2 cellular contexts compared by ENCODE assay signal in genomic region chr5:74641778-74642542, GRCh38.
A peak's percentile ranks its signal among the peaks of the same experiment; 100 is the strongest.
TF ChIP-seq lines count a peak whose summit lies in the region.

No MANE protein-coding gene starts in this region.

TF ChIP-seq in IMR-90, 13 proteins besides CTCF, POLR2A, EP300 and RAD21:
- TF ChIP-seq CEBPB (IDR thresholded peaks at IDR 0.05; ENCODE audit: low read depth, low read length) = no peak
- no peak for TF ChIP-seq BHLHE40 (IDR thresholded peaks at IDR 0.05; ENCODE audit: low read depth, low read length)
- no peak for TF ChIP-seq CHD1 (IDR thresholded peaks at IDR 0.05; ENCODE audit: low read depth, low read length)
- TF ChIP-seq USF2 (IDR thresholded peaks at IDR 0.05; ENCODE audit: low read depth, low read length) = no peak
- TF ChIP-seq, protein P1, sequence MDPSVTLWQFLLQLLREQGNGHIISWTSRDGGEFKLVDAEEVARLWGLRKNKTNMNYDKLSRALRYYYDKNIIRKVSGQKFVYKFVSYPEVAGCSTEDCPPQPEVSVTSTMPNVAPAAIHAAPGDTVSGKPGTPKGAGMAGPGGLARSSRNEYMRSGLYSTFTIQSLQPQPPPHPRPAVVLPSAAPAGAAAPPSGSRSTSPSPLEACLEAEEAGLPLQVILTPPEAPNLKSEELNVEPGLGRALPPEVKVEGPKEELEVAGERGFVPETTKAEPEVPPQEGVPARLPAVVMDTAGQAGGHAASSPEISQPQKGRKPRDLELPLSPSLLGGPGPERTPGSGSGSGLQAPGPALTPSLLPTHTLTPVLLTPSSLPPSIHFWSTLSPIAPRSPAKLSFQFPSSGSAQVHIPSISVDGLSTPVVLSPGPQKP (IDR thresholded peaks at IDR 0.05; ENCODE audit: borderline replicate concordance, low read depth, low read length) = no peak
- TF ChIP-seq SMC3 (IDR thresholded peaks at IDR 0.05; ENCODE audit: low read depth, low read length) = peak; percentile 85
- no peak for TF ChIP-seq FOS (IDR thresholded peaks at IDR 0.05; ENCODE audit: low read depth, low read length)
- no peak for TF ChIP-seq NFE2L2 (IDR thresholded peaks at IDR 0.05; ENCODE audit: low read depth, low read length)
- TF ChIP-seq RFX5 (IDR thresholded peaks at IDR 0.05; ENCODE audit: low read depth, low read length) = no peak
- TF ChIP-seq MAZ (IDR thresholded peaks at IDR 0.05; ENCODE audit: borderline replicate concordance, low read depth, low read length) = no peak
- peak; percentile 59; the same call in 1 of the 2 replicates for TF ChIP-seq MXI1 (IDR thresholded peaks at IDR 0.05; ENCODE audit: borderline replicate concordance, low read depth, low read length)
- no peak for TF ChIP-seq RCOR1 (IDR thresholded peaks at IDR 0.05; ENCODE audit: insufficient replicate concordance, low read length)

TF ChIP-seq in HepG2, 621 proteins besides CTCF, POLR2A, EP300 and RAD21:
- 0 out of 2 replicates have a peak, but pooled peaks have one; percentile 38 for TF ChIP-seq KDM5A (IDR thresholded peaks at IDR 0.05; ENCODE audit: borderline replicate concordance, low read length)
- 0 out of 2 replicates have a peak, but pooled peaks have one; percentile 15 for TF ChIP-seq IKZF5 (CRISPR knock-in tag; IDR thresholded peaks at IDR 0.05)
- peak; percentile 38 for TF ChIP-seq POLR2G (IDR thresholded peaks at IDR 0.05; ENCODE audit: low read depth, low read length)
- 0 out of 2 replicates have a peak, but pooled peaks have one; percentile 3 for TF ChIP-seq ZNF121 (CRISPR knock-in tag; IDR thresholded peaks at IDR 0.05)
- TF ChIP-seq HOMEZ (CRISPR knock-in tag; IDR thresholded peaks at IDR 0.05; ENCODE audit: low read depth) = 0 out of 2 replicates have a peak, but pooled peaks have one; percentile 4
- 0 out of 2 replicates have a peak, but pooled peaks have one; percentile 26 for TF ChIP-seq MED13 (CRISPR knock-in tag; IDR thresholded peaks at IDR 0.05)
- peak; percentile 24; the same call in 1 of the 2 replicates for TF ChIP-seq ZNF430 (CRISPR knock-in tag; IDR thresholded peaks at IDR 0.05)
- 0 out of 2 replicates have a peak, but pooled peaks have one; percentile 20 for TF ChIP-seq ZNF878 (CRISPR knock-in tag; IDR thresholded peaks at IDR 0.05)
- no peak for TF ChIP-seq ZBTB4 (CRISPR knock-in tag; IDR thresholded peaks at IDR 0.05; ENCODE audit: borderline replicate concordance)
- no peak for TF ChIP-seq KLF16 (CRISPR knock-in tag; IDR thresholded peaks at IDR 0.05)
- TF ChIP-seq STAG1 (CRISPR knock-in tag; IDR thresholded peaks at IDR 0.05) = peak; percentile 86
- no peak for TF ChIP-seq NONO (IDR thresholded peaks at IDR 0.05)
- TF ChIP-seq NONO (CRISPR knock-in tag; conservative IDR thresholded peaks at IDR 0.05) = 0 out of 2 replicates have a peak, but pooled peaks have one; percentile 35
- TF ChIP-seq ZNF83 (CRISPR knock-in tag; IDR thresholded peaks at IDR 0.05; ENCODE audit: borderline replicate concordance) = peak; percentile 31; the same call in 1 of the 2 replicates
- TF ChIP-seq HMGXB4 (CRISPR knock-in tag; IDR thresholded peaks at IDR 0.05; ENCODE audit: borderline replicate concordance in 1 of 2, low read depth in 1 of 2) = peak in 1 of 2 experiments; percentile 40; a peak in 1 of 4 replicates
- TF ChIP-seq ZNF816 (CRISPR knock-in tag; IDR thresholded peaks at IDR 0.05; ENCODE audit: borderline replicate concordance) = 0 out of 2 replicates have a peak, but pooled peaks have one; percentile 56
- no peak for TF ChIP-seq TRAFD1 (CRISPR knock-in tag; IDR thresholded peaks at IDR 0.05; ENCODE audit: borderline replicate concordance)
- TF ChIP-seq, protein P2, sequence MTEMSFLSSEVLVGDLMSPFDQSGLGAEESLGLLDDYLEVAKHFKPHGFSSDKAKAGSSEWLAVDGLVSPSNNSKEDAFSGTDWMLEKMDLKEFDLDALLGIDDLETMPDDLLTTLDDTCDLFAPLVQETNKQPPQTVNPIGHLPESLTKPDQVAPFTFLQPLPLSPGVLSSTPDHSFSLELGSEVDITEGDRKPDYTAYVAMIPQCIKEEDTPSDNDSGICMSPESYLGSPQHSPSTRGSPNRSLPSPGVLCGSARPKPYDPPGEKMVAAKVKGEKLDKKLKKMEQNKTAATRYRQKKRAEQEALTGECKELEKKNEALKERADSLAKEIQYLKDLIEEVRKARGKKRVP (CRISPR knock-in tag; IDR thresholded peaks at IDR 0.05) = peak in 1 of 2 experiments; percentile 49; a peak in 1 of 4 replicates
- TF ChIP-seq ZNF414 (CRISPR knock-in tag; IDR thresholded peaks at IDR 0.05) = no peak
- peak; percentile 35; the same call in 1 of the 2 replicates for TF ChIP-seq ZC3H13 (CRISPR knock-in tag; IDR thresholded peaks at IDR 0.05)
- no peak for TF ChIP-seq BORCS8-MEF2B (CRISPR knock-in tag; IDR thresholded peaks at IDR 0.05)
- TF ChIP-seq, protein P3, sequence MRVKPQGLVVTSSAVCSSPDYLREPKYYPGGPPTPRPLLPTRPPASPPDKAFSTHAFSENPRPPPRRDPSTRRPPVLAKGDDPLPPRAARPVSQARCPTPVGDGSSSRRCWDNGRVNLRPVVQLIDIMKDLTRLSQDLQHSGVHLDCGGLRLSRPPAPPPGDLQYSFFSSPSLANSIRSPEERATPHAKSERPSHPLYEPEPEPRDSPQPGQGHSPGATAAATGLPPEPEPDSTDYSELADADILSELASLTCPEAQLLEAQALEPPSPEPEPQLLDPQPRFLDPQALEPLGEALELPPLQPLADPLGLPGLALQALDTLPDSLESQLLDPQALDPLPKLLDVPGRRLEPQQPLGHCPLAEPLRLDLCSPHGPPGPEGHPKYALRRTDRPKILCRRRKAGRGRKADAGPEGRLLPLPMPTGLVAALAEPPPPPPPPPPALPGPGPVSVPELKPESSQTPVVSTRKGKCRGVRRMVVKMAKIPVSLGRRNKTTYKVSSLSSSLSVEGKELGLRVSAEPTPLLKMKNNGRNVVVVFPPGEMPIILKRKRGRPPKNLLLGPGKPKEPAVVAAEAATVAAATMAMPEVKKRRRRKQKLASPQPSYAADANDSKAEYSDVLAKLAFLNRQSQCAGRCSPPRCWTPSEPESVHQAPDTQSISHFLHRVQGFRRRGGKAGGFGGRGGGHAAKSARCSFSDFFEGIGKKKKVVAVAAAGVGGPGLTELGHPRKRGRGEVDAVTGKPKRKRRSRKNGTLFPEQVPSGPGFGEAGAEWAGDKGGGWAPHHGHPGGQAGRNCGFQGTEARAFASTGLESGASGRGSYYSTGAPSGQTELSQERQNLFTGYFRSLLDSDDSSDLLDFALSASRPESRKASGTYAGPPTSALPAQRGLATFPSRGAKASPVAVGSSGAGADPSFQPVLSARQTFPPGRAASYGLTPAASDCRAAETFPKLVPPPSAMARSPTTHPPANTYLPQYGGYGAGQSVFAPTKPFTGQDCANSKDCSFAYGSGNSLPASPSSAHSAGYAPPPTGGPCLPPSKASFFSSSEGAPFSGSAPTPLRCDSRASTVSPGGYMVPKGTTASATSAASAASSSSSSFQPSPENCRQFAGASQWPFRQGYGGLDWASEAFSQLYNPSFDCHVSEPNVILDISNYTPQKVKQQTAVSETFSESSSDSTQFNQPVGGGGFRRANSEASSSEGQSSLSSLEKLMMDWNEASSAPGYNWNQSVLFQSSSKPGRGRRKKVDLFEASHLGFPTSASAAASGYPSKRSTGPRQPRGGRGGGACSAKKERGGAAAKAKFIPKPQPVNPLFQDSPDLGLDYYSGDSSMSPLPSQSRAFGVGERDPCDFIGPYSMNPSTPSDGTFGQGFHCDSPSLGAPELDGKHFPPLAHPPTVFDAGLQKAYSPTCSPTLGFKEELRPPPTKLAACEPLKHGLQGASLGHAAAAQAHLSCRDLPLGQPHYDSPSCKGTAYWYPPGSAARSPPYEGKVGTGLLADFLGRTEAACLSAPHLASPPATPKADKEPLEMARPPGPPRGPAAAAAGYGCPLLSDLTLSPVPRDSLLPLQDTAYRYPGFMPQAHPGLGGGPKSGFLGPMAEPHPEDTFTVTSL (CRISPR knock-in tag; IDR thresholded peaks at IDR 0.05; ENCODE audit: borderline replicate concordance) = 0 out of 2 replicates have a peak, but pooled peaks have one; percentile 61
- TF ChIP-seq ZNF619 (CRISPR knock-in tag; IDR thresholded peaks at IDR 0.05) = no peak
- no peak for TF ChIP-seq GLI4 (CRISPR knock-in tag; IDR thresholded peaks at IDR 0.05; ENCODE audit: borderline replicate concordance)
- TF ChIP-seq RORA (CRISPR knock-in tag; IDR thresholded peaks at IDR 0.05) = 0 out of 2 replicates have a peak, but pooled peaks have one; percentile 60
- TF ChIP-seq TEAD3 (CRISPR knock-in tag; optimal IDR thresholded peaks at IDR 0.05; ENCODE audit: borderline replicate concordance) = peak; percentile 8
- 0 out of 2 replicates have a peak, but pooled peaks have one; percentile 27 for TF ChIP-seq GZF1 (CRISPR knock-in tag; IDR thresholded peaks at IDR 0.05)
- 0 out of 2 replicates have a peak, but pooled peaks have one; percentile 64 for TF ChIP-seq ZC3H4 (CRISPR knock-in tag; IDR thresholded peaks at IDR 0.05; ENCODE audit: borderline replicate concordance)
- 0 out of 2 replicates have a peak, but pooled peaks have one; percentile 32 for TF ChIP-seq ZFP37 (CRISPR knock-in tag; IDR thresholded peaks at IDR 0.05; ENCODE audit: borderline replicate concordance)
- peak; percentile 44; the same call in 1 of the 2 replicates for TF ChIP-seq PHF20 (CRISPR knock-in tag; IDR thresholded peaks at IDR 0.05)
- TF ChIP-seq SMC3 (IDR thresholded peaks at IDR 0.05; ENCODE audit: low read length) = peak; percentile 50
- 0 out of 2 replicates have a peak, but pooled peaks have one; percentile 6 for TF ChIP-seq ZNF598 (CRISPR knock-in tag; IDR thresholded peaks at IDR 0.05; ENCODE audit: borderline replicate concordance)
- TF ChIP-seq PHF21A (CRISPR knock-in tag; IDR thresholded peaks at IDR 0.05) = peak; percentile 51; the same call in 1 of the 2 replicates
